Comparison of ENCODE assay signal across 2 cellular contexts in the genomic region with DNA sequence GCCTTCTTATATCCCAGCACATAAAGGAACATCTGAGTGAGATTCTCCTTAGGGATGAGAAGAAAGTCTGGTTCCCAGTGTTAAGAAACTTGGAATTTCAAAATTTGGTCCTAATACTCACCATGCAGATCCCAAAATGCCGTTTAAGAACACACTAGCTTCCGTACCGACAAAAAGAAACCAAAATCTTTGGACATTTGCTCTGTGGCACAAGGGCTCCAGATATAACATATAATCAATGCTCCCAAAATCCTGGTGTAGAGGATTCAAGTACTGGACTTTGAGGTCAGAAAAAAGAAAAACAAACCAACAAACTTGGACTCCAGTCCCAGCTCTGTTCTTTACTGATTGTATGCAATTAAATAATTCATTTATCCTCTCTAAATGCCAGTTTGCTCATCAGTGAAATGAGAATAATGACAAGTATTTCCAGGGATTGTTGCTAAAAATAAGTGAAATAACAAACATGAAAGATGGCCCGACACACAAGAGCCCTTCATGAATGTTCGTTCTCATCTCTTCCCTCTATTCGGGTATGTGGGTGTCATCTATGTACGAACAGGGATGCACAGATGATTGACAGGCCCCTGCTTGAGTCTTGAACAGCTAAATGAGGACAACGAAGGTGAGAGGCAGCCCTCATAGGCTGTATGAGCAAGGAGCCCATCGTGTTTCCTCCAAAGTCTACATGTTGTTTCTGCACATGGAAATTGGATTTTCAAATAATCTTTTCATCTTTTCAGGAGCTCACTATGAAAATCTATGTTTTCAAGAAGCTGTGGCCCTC.
TF ChIP-seq lines count a peak whose summit lies in the region.

No MANE protein-coding gene starts in this region.

TF ChIP-seq in liver, 16 proteins besides CTCF, POLR2A, EP300 and RAD21:
- TF ChIP-seq FOXA2 (IDR thresholded peaks at IDR 0.05): no peak
- no peak for TF ChIP-seq HNF4G (IDR thresholded peaks at IDR 0.05)
- TF ChIP-seq YY1 (IDR thresholded peaks at IDR 0.05): peak; percentile 23
- no peak for TF ChIP-seq SP1 (IDR thresholded peaks at IDR 0.05)
- peak; percentile 42 to 50 for TF ChIP-seq HNF4A (conservative IDR thresholded peaks at IDR 0.05)

TF ChIP-seq in HepG2, 621 proteins besides CTCF, POLR2A, EP300 and RAD21:
- TF ChIP-seq ZBTB7B (CRISPR knock-in tag; IDR thresholded peaks at IDR 0.05): no peak
- TF ChIP-seq, protein P1, sequence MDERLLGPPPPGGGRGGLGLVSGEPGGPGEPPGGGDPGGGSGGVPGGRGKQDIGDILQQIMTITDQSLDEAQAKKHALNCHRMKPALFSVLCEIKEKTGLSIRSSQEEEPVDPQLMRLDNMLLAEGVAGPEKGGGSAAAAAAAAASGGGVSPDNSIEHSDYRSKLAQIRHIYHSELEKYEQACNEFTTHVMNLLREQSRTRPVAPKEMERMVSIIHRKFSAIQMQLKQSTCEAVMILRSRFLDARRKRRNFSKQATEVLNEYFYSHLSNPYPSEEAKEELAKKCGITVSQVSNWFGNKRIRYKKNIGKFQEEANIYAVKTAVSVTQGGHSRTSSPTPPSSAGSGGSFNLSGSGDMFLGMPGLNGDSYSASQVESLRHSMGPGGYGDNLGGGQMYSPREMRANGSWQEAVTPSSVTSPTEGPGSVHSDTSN (CRISPR knock-in tag; IDR thresholded peaks at IDR 0.05): no peak
- TF ChIP-seq POGZ (CRISPR knock-in tag; IDR thresholded peaks at IDR 0.05): no peak
- no peak for TF ChIP-seq GRHL1 (CRISPR knock-in tag; conservative IDR thresholded peaks at IDR 0.05)
- TF ChIP-seq ATF7 (IDR thresholded peaks at IDR 0.05): no peak
- TF ChIP-seq ATF7 (CRISPR knock-in tag; IDR thresholded peaks at IDR 0.05): no peak
- TF ChIP-seq ZNF362 (CRISPR knock-in tag; IDR thresholded peaks at IDR 0.05; ENCODE audit: borderline replicate concordance): no peak
